Comparison of ENCODE assay signal across 12 cellular contexts in genomic region chr10:119700321-119700954, GRCh38. TPM values are rescaled to one million over a fixed set of nuclear protein-coding genes. Genes with fewer than 3 reads are reported as not detected.
A peak's percentile ranks its signal among the peaks of the same experiment; 100 is the strongest.
DNase-seq lines count a peak whose midpoint lies in the region; ATAC-seq lines count a peak whose summit lies in the region.
"Had no signal": no experiment of that assay in that cellular context is flagged by ENCODE, and none has a peak within 500 bp of the region (broad histone marks: within the 10 kb centered on the region; RNA-seq: fewer than 3 reads in every experiment).

No MANE protein-coding gene starts in this region.

- no peak overlapping the region for H3K4me3 Mint-ChIP-seq in activated naive CD8-positive, alpha-beta T cell treated with anti-CD3 and anti-CD28 coated beads, Interleukin-2, amount 50 U/mL, for 24 hours
- H3K4me3 Mint-ChIP-seq in naive thymus-derived CD8-positive, alpha-beta T cell = no peak overlapping the region
- H3K4me3 Mint-ChIP-seq: activated CD4-positive, alpha-beta memory T cell treated with anti-CD3 and anti-CD28 coated beads for 36 hours; brain; mesothelial cell of epicardium had no signal

- DNase-seq in activated naive CD8-positive, alpha-beta T cell treated with anti-CD3 and anti-CD28 coated beads, Interleukin-2, amount 50 U/mL, for 24 hours = no peak
- DNase-seq in posterior cingulate gyrus = no peak
- no peak for DNase-seq in stimulated activated CD4-positive, alpha-beta T cell treated with anti-CD3 and anti-CD28 coated beads, Interleukin-4, amount 100 ng/mL, for 24 hours
- DNase-seq in naive thymus-derived CD8-positive, alpha-beta T cell = no peak
- DNase-seq in stimulated activated naive CD4-positive, alpha-beta T cell treated with Interleukin-2 at 50 U/mL for 16 hours (lab: John Stamatoyannopoulos, UW) = no peak
- DNase-seq: activated CD4-positive, alpha-beta memory T cell treated with anti-CD3 and anti-CD28 coated beads for 36 hours; GOT3 had no signal

- H3K9me3 Mint-ChIP-seq in activated naive CD8-positive, alpha-beta T cell treated with anti-CD3 and anti-CD28 coated beads, Interleukin-2, amount 50 U/mL, for 24 hours = peaks cover 19% of the 10 kb centered on the region
- H3K9me3 Mint-ChIP-seq in naive thymus-derived CD8-positive, alpha-beta T cell = no peaks in the 10 kb centered on the region
- H3K9me3 Mint-ChIP-seq: mesothelial cell of epicardium had no signal

- POLR2A ChIA-PET in naive thymus-derived CD8-positive, alpha-beta T cell (lab: Charles Lee) = no interaction called here

- ATAC-seq in GM18858 (IDR thresholded peaks at IDR 0.05; ENCODE audit: unreplicated experiment) (peak; percentile 56), GM21786 (IDR thresholded peaks at IDR 0.05; ENCODE audit: unreplicated experiment) (peak; percentile 49), HG03469 (IDR thresholded peaks at IDR 0.05; ENCODE audit: unreplicated experiment) (peak; percentile 44)
- ATAC-seq in activated naive CD8-positive, alpha-beta T cell treated with anti-CD3 and anti-CD28 coated beads, Interleukin-2, amount 50 U/mL, for 24 hours = no peak
- ATAC-seq in naive thymus-derived CD8-positive, alpha-beta T cell = no peak

- H3K27ac Mint-ChIP-seq in activated naive CD8-positive, alpha-beta T cell treated with anti-CD3 and anti-CD28 coated beads, Interleukin-2, amount 50 U/mL, for 24 hours = peak overlapping the region; percentile 15
- H3K27ac Mint-ChIP-seq in naive thymus-derived CD8-positive, alpha-beta T cell = peak overlapping the region in 2 of 10 donors; percentile 39 to 47
- H3K27ac Mint-ChIP-seq: activated CD4-positive, alpha-beta memory T cell treated with anti-CD3 and anti-CD28 coated beads for 36 hours; mesothelial cell of epicardium had no signal

- peaks cover 13% of the 10 kb centered on the region for H3K36me3 Mint-ChIP-seq in activated naive CD8-positive, alpha-beta T cell treated with anti-CD3 and anti-CD28 coated beads, Interleukin-2, amount 50 U/mL, for 24 hours (ENCODE audit: low read depth)
- no peaks in the 10 kb centered on the region for H3K36me3 Mint-ChIP-seq in naive thymus-derived CD8-positive, alpha-beta T cell
- H3K36me3 Mint-ChIP-seq: brain, mesothelial cell of epicardium had no signal

- intact Hi-C loops in posterior cingulate gyrus (cut with DNase I) = no loop called here

- H3K27me3 Mint-ChIP-seq in activated naive CD8-positive, alpha-beta T cell treated with anti-CD3 and anti-CD28 coated beads, Interleukin-2, amount 50 U/mL, for 24 hours = no peaks in the 10 kb centered on the region
- H3K27me3 Mint-ChIP-seq in naive thymus-derived CD8-positive, alpha-beta T cell = peaks cover 0 to 2% (median 0%) of the 10 kb centered on the region in 5 donors
- H3K27me3 Mint-ChIP-seq: activated CD4-positive, alpha-beta memory T cell treated with anti-CD3 and anti-CD28 coated beads for 36 hours had no signal

- H3K4me1 Mint-ChIP-seq in activated naive CD8-positive, alpha-beta T cell treated with anti-CD3 and anti-CD28 coated beads, Interleukin-2, amount 50 U/mL, for 24 hours = peaks cover 49% of the 10 kb centered on the region
- H3K4me1 Mint-ChIP-seq in naive thymus-derived CD8-positive, alpha-beta T cell = peaks cover 0 to 33% (median 0%) of the 10 kb centered on the region in 4 donors

RNA-seq across cellular contexts. Expression of gene INPP5F, which starts 25.4 kb away (rescaled TPM):
- total RNA-seq in naive thymus-derived CD8-positive, alpha-beta T cell = 10 to 100 TPM in 1 of 2 experiments, 1 to 10 TPM in 1; 8.5 to 10.9 TPM
- polyA plus RNA-seq in naive thymus-derived CD8-positive, alpha-beta T cell = 1 to 10 TPM; 1.4 to 2.5 (median 2.4) TPM

RNA-seq across cellular contexts. Expression of gene BAG3, which starts 49.3 kb away (rescaled TPM):
- total RNA-seq in naive thymus-derived CD8-positive, alpha-beta T cell = 10 to 100 TPM; 14.4 to 17.8 TPM
- polyA plus RNA-seq in naive thymus-derived CD8-positive, alpha-beta T cell = 10 to 100 TPM in 2 of 3 donors, 1 to 10 TPM in 1; 5.1 to 26.5 (median 12.5) TPM

Comparison
In these comparisons a context has a peak if more than half of its experiments do, and no peak if none do; other contexts are left out.
1. ATAC-seq: peak in GM18858 (single experiment), GM21786 (single experiment) and HG03469 (single experiment); none in activated naive CD8-positive, alpha-beta T cell treated with anti-CD3 and anti-CD28 coated beads, Interleukin-2, amount 50 U/mL, for 24 hours (single experiment) and naive thymus-derived CD8-positive, alpha-beta T cell (0 of 2).